Comparison of ENCODE assay signal across 10 cellular contexts in genomic region chr12:62732861-62733427, GRCh38.
DNase-seq lines count a peak whose midpoint lies in the region; ATAC-seq and TF ChIP-seq lines count a peak whose summit lies in the region.
"Had no signal": no experiment of that assay in that cellular context is flagged by ENCODE, and none has a peak within 500 bp of the region (broad histone marks: within the 10 kb centered on the region; RNA-seq: fewer than 3 reads in every experiment).

No MANE protein-coding gene starts in this region.

- H3K9me3 ChIP-seq in transverse colon: no peaks in the 10 kb centered on the region

- H3K4me1 Mint-ChIP-seq in activated naive CD8-positive, alpha-beta T cell treated with anti-CD3 and anti-CD28 coated beads, Interleukin-2, amount 50 U/mL, for 24 hours: peaks cover 15% of the 10 kb centered on the region
- H3K4me1 Mint-ChIP-seq: IgD-negative memory B cell had no signal

- no peaks in the 10 kb centered on the region for H3K36me3 ChIP-seq in transverse colon

- H3K27me3 Mint-ChIP-seq in activated naive CD8-positive, alpha-beta T cell treated with anti-CD3 and anti-CD28 coated beads, Interleukin-2, amount 50 U/mL, for 24 hours: peaks cover under 1% of the 10 kb centered on the region

- ATAC-seq in activated naive CD8-positive, alpha-beta T cell treated with anti-CD3 and anti-CD28 coated beads, Interleukin-2, amount 50 U/mL, for 24 hours: peak; percentile 75

- intact Hi-C loops in transverse colon (cut with DNase I; ENCODE audit: low total_unique reads): no loop called here

- TF ChIP-seq CTCF in transverse colon (IDR thresholded peaks at IDR 0.05): no peak

- TF ChIP-seq POLR2A in transverse colon (IDR thresholded peaks at IDR 0.05): no peak

- peaks cover 6 to 24% (median 19%) of the 10 kb centered on the region in 4 donors for H3K4me1 ChIP-seq in transverse colon

- WGBS in transverse colon (ENCODE audit: low coverage in 1 of 2), 2 donors: 61 to 77% methylated on average over 7 to 8 of the region's 8 CpGs

- no peaks in the 10 kb centered on the region for H3K36me3 Mint-ChIP-seq in activated naive CD8-positive, alpha-beta T cell treated with anti-CD3 and anti-CD28 coated beads, Interleukin-2, amount 50 U/mL, for 24 hours (ENCODE audit: low read depth)
- H3K36me3 Mint-ChIP-seq: IgD-negative memory B cell had no signal

- no peaks in the 10 kb centered on the region for H3K27me3 ChIP-seq in transverse colon

- no peak overlapping the region for H3K4me3 Mint-ChIP-seq in activated naive CD8-positive, alpha-beta T cell treated with anti-CD3 and anti-CD28 coated beads, Interleukin-2, amount 50 U/mL, for 24 hours
- H3K4me3 Mint-ChIP-seq: activated T-cell treated with anti-CD3 and anti-CD28 coated beads, Interleukin-2, amount 50 U/mL, for 4 hours; IgD-negative memory B cell had no signal

- H3K9me3 Mint-ChIP-seq in activated naive CD8-positive, alpha-beta T cell treated with anti-CD3 and anti-CD28 coated beads, Interleukin-2, amount 50 U/mL, for 24 hours: no peaks in the 10 kb centered on the region
- H3K9me3 Mint-ChIP-seq: activated T-cell treated with anti-CD3 and anti-CD28 coated beads, Interleukin-2, amount 50 U/mL, for 4 hours; IgD-negative memory B cell had no signal

- no peak for TF ChIP-seq EP300 in transverse colon (IDR thresholded peaks at IDR 0.05; ENCODE audit: low read depth)

- no peak overlapping the region for H3K4me3 ChIP-seq in transverse colon

- DNase-seq in Caki2 (ENCODE audit: low read depth): peak; percentile 83
- peak; percentile 71 for DNase-seq in HS-5 (ENCODE audit: low read depth)
- DNase-seq in activated naive CD8-positive, alpha-beta T cell treated with anti-CD3 and anti-CD28 coated beads, Interleukin-2, amount 50 U/mL, for 24 hours: no peak
- peak; percentile 40 for DNase-seq in kidney glomerular epithelial cell (lab: John Stamatoyannopoulos, UW)
- no peak for DNase-seq in central memory CD4-positive, alpha-beta T cell
- no peak for DNase-seq in KG1 (lab: John Stamatoyannopoulos, UW)
- DNase-seq in NCI-H748 (lab: John Stamatoyannopoulos, UW; ENCODE audit: unreplicated experiment): no peak
- no peak for DNase-seq in transverse colon
- DNase-seq: activated T-cell treated with anti-CD3 and anti-CD28 coated beads, Interleukin-2, amount 50 U/mL, for 4 hours had no signal

- H3K27ac ChIP-seq in transverse colon: no peak overlapping the region

- in situ Hi-C loops in Caki2 (cut with HindIII; ENCODE audit: low pct_unique_long_range_greater_than_20kb, low sequenced_read_pairs) (no loop called here), transverse colon (cut with MboI; ENCODE audit: low pct_ligation_motif_present in 1 of 4, low pct_unique_long_range_greater_than_20kb in 1 of 4, low sequenced_read_pairs in 3 of 4) (no loop called here)

- peak overlapping the region; percentile 19 for H3K27ac Mint-ChIP-seq in activated naive CD8-positive, alpha-beta T cell treated with anti-CD3 and anti-CD28 coated beads, Interleukin-2, amount 50 U/mL, for 24 hours
- H3K27ac Mint-ChIP-seq: IgD-negative memory B cell had no signal

Comparison
In these comparisons a context has a peak if more than half of its experiments do, and no peak if none do; other contexts are left out.
1. DNase-seq: peak in Caki2 (single experiment), HS-5 (single experiment) and kidney glomerular epithelial cell (single experiment); none in activated naive CD8-positive, alpha-beta T cell treated with anti-CD3 and anti-CD28 coated beads, Interleukin-2, amount 50 U/mL, for 24 hours (single experiment), central memory CD4-positive, alpha-beta T cell (single experiment), KG1 (single experiment), NCI-H748 (single experiment) and transverse colon (single experiment).